ENCODE assay signal across 8 cellular contexts in genomic region chr7:87600130-87601124, GRCh38. TPM values are rescaled to one million over a fixed set of nuclear protein-coding genes. Genes with fewer than 3 reads are reported as not detected.
A peak's percentile ranks its signal among the peaks of the same experiment; 100 is the strongest.
DNase-seq lines count a peak whose midpoint lies in the region; ATAC-seq and TF ChIP-seq lines count a peak whose summit lies in the region.

TSS of gene ABCB1 (minus strand) at chr7:87600884. CDS start at chr7:87600184, 700 bp downstream.

- no peak within 1 kb of the TSS for H3K27ac Mint-ChIP-seq in Caco-2 (ENCODE audit: unreplicated experiment)

- no peak for TF ChIP-seq CTCF in Caco-2 (IDR thresholded peaks at IDR 0.05; ENCODE audit: insufficient read depth in 1 of 2, low read depth in 1 of 2, low read length in 1 of 2, severe bottlenecking in 1 of 2, unreplicated experiment in 1 of 2)
- TF ChIP-seq CTCF in WERI-Rb-1 (IDR thresholded peaks at IDR 0.05; ENCODE audit: low read depth, low read length), result no peak

- H3K27ac ChIP-seq in WERI-Rb-1, result no peak within 1 kb of the TSS

- H3K9me3 ChIP-seq in Caco-2, result no peaks in the 10 kb centered on the region
- no peaks in the 10 kb centered on the region for H3K9me3 ChIP-seq in WERI-Rb-1 (ENCODE audit: severe bottlenecking)

- CTCF ChIA-PET in Caco-2 (lab: Charles Lee), result interaction anchor here (1.0 kb wide), 1 partner anchor 12 kb away, joined by 3 read pairs; no protein-coding TSS in a partner anchor

- H3K4me3 Mint-ChIP-seq in Caco-2 (ENCODE audit: unreplicated experiment), result peak within 1 kb of the TSS; percentile 85

- no peaks in the 10 kb centered on the region for H3K27me3 ChIP-seq in Caco-2 (replicated peaks; ENCODE audit: control insufficient read depth, insufficient read depth, low read length)
- no peaks in the 10 kb centered on the region for H3K27me3 ChIP-seq in WERI-Rb-1 (ENCODE audit: insufficient read depth, low read depth, severe bottlenecking)

- no peaks in the 10 kb centered on the region for H3K36me3 Mint-ChIP-seq in Caco-2 (ENCODE audit: insufficient read depth, unreplicated experiment)

- H3K4me1 Mint-ChIP-seq in Caco-2 (ENCODE audit: low read depth, unreplicated experiment), result peaks cover 19% of the 10 kb centered on the region

- intact Hi-C loops in Caco-2 (cut with micrococcal nuclease; ENCODE audit: unreplicated experiment), result loop anchor here (1.0 to 10.0 kb wide), 3 partner anchors 36 to 274 kb away; partner anchors contain the start of genes DBF4 and SLC25A40

- no peaks in the 10 kb centered on the region for H3K9me3 Mint-ChIP-seq in Caco-2 (ENCODE audit: unreplicated experiment)

- BruUV-seq in Caco-2 (replicated peaks; lab: Mats Ljungman, UMichigan), result no TSS peak

- POLR2A ChIA-PET in Caco-2 (lab: Charles Lee), result interaction anchor here (0.8 kb wide), 1 partner anchor 8 kb away, joined by 3 read pairs; no protein-coding TSS in a partner anchor

- peaks cover 17% of the 10 kb centered on the region for H3K4me1 ChIP-seq in Caco-2

- peaks cover 21% of the 10 kb centered on the region for H3K27me3 Mint-ChIP-seq in Caco-2 (ENCODE audit: insufficient read depth, unreplicated experiment)

- H3K36me3 ChIP-seq in Caco-2 (ENCODE audit: control insufficient read depth, insufficient read depth, low read length) (no peaks in the 10 kb centered on the region), WERI-Rb-1 (no peaks in the 10 kb centered on the region)

- DNase-seq in Caco-2 (peak; percentile 61 to 70), WERI-Rb-1 (peak; percentile 57), cerebellar cortex (ENCODE audit: low spot score) (peak; percentile 27), islet precursor cell (peak; percentile 88), NCI-H446 treated with DMSO at 0.1 percent for 48 hours (lab: John Stamatoyannopoulos, UW) (no peak)
- DNase-seq in stimulated activated CD4-positive, alpha-beta T cell treated with anti-CD3 and anti-CD28 coated beads, Interleukin-12 subunit alpha, Interleukin-12 subunit beta, amount 100 ng/mL, for 4 hours, result peak; percentile 42

- peak; percentile 60 for ATAC-seq in GM19463 (IDR thresholded peaks at IDR 0.05; ENCODE audit: unreplicated experiment)
- peak; percentile 45 for ATAC-seq in HG03571 (IDR thresholded peaks at IDR 0.05; ENCODE audit: unreplicated experiment)

- H3K4me3 ChIP-seq in Caco-2 (ENCODE audit: low read depth, low read length) (peak within 1 kb of the TSS; percentile 29), WERI-Rb-1 (ENCODE audit: low read depth, low read length) (peak within 1 kb of the TSS; percentile 51)

RNA-seq across cellular contexts. Expression of gene ABCB1, which starts in this region (rescaled TPM):
- total RNA-seq in Caco-2 (2022), result 34.6 and 37.3 TPM in 2 replicates
